9 cellular contexts compared by ENCODE assay signal in the genomic region with DNA sequence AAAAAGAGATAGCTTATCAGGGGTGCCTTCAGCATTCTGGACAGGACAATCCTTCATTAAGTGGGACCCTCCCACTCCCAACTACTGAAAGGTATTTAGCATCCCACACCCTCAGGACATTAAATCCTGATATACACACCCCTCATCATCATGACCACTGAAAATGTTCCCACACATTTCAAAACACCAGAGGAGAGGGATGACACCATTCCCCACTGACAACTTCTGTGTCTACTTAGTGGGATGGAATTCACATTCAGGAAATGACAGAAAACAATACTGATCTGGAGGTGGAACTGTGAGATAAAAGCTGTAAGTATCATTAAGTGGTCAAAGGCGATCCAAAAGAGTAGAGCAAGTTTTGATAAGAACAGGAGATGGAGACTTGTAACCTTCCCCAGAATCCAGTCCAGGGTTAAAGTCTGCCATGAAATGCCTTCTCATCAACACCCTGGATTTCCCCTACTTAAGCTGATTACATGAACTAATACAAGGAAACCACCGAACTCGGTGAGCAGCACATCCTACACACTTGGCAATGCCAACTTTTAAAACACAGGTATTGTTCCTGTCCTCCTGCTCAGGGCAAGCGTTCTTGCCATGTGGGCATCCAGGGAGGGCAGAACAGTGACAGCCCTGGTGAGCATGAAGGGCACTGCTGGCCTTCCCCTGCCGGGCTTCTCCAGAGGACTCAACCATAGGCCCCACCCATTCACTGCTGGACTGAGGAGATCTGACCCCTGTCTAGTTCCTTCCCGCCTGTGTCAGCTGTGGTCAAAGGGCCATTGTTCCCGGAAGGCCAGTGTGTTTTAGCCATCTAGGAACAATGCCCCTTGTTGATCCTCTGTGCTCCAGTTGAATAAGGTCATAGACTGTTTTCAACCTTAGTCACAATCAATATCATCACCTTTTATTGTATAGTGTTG.
A peak's percentile ranks its signal among the peaks of the same experiment; 100 is the strongest.
DNase-seq lines count a peak whose midpoint lies in the region; ATAC-seq, FAIRE-seq and TF ChIP-seq lines count a peak whose summit lies in the region.
"Had no signal": no experiment of that assay in that cellular context is flagged by ENCODE, and none has a peak within 500 bp of the region (broad histone marks: within the 10 kb centered on the region; RNA-seq: fewer than 3 reads in every experiment).

No MANE protein-coding gene starts in this region.

- no peak overlapping the region for H3K4me3 ChIP-seq in astrocyte (ENCODE audit: insufficient read depth, low read depth, low read length)
- no peak overlapping the region for H3K4me3 ChIP-seq in neuronal stem cell (ENCODE audit: low read length in 2 of 2)

- H3K9me3 ChIP-seq in astrocyte (ENCODE audit: insufficient read depth, low read depth, low read length): no peaks in the 10 kb centered on the region
- H3K9me3 ChIP-seq in neuronal stem cell (replicated peaks in 1 of 2; ENCODE audit: control insufficient read depth in 2 of 2, insufficient read depth in 1 of 2, low read depth in 1 of 2, low read length in 2 of 2): peaks cover 0 to 2% of the 10 kb centered on the region in 2 donors

- H3K9me3 Mint-ChIP-seq in astrocyte (ENCODE audit: unreplicated experiment) (no peaks in the 10 kb centered on the region), CD14-positive monocyte (peaks cover 0 to 2% (median 0%) of the 10 kb centered on the region in 7 donors)

- H2BK12ac ChIP-seq in neuronal stem cell (ENCODE audit: low read length): no peak overlapping the region

- H3K18ac ChIP-seq in neuronal stem cell (ENCODE audit: low read length): peak overlapping the region; percentile 48

- H3K14ac ChIP-seq in neuronal stem cell (ENCODE audit: low read length): no peak overlapping the region

- no peak for TF ChIP-seq CTCF in astrocyte (IDR thresholded peaks at IDR 0.05; ENCODE audit: insufficient read depth, low read depth, low read length)
- no peak for TF ChIP-seq CTCF in CD14-positive monocyte (IDR thresholded peaks at IDR 0.05)

- FAIRE-seq in astrocyte (lab: Jason Lieb, UNC) (no peak), urothelium cell line (lab: Jason Lieb, UNC) (no peak)

- peaks cover 4% of the 10 kb centered on the region for H3K79me1 ChIP-seq in neuronal stem cell (ENCODE audit: low read depth, low read length)

- H3K4me1 ChIP-seq in astrocyte (ENCODE audit: insufficient read depth, low read length) (peaks cover 12% of the 10 kb centered on the region), neuronal stem cell (ENCODE audit: control insufficient read depth in 2 of 2, insufficient read depth in 1 of 2, low read depth in 1 of 2, low read length in 2 of 2) (peaks cover 5 to 7% of the 10 kb centered on the region in 2 donors)

- H2BK15ac ChIP-seq in neuronal stem cell (ENCODE audit: low read length): no peak overlapping the region

- H3K4ac ChIP-seq in neuronal stem cell (ENCODE audit: low read length): no peak overlapping the region

- ATAC-seq in GM18868 (IDR thresholded peaks at IDR 0.05; ENCODE audit: unreplicated experiment) (peak; percentile 41), HG02870 (IDR thresholded peaks at IDR 0.05; ENCODE audit: unreplicated experiment) (peak; percentile 42)

- intact Hi-C loops in CD14-positive monocyte (cut with micrococcal nuclease): no loop called here

- H3K27me3 Mint-ChIP-seq in astrocyte (ENCODE audit: low read depth, unreplicated experiment): no peaks in the 10 kb centered on the region
- H3K27me3 Mint-ChIP-seq in CD14-positive monocyte (ENCODE audit: low read depth in 3 of 3): peaks cover 0 to 2% (median 0%) of the 10 kb centered on the region in 3 donors

- H3K9ac ChIP-seq in astrocyte (ENCODE audit: low read length) (no peak overlapping the region), neuronal stem cell (ENCODE audit: low read depth, low read length, poor library complexity) (no peak overlapping the region)

- no peaks in the 10 kb centered on the region for H3K27me3 ChIP-seq in astrocyte (ENCODE audit: insufficient read depth, low read length)
- no peaks in the 10 kb centered on the region for H3K27me3 ChIP-seq in neuronal stem cell (ENCODE audit: control insufficient read depth in 3 of 3, insufficient read depth in 3 of 3, low read depth in 1 of 3, low read length in 3 of 3)

- H3K36me3 Mint-ChIP-seq in astrocyte (ENCODE audit: low read depth, unreplicated experiment): peaks cover 3% of the 10 kb centered on the region
- peaks cover 0 to 7% of the 10 kb centered on the region in 2 donors for H3K36me3 Mint-ChIP-seq in CD14-positive monocyte

- H3K4me3 Mint-ChIP-seq in astrocyte (ENCODE audit: unreplicated experiment): no peak overlapping the region
- H3K4me3 Mint-ChIP-seq in CD14-positive monocyte: no peak overlapping the region

- H2BK5ac ChIP-seq in neuronal stem cell (ENCODE audit: low read length): no peak overlapping the region

- H3K4me2 ChIP-seq in astrocyte (ENCODE audit: low read length) (no peak overlapping the region), neuronal stem cell (ENCODE audit: insufficient read depth, low read length, poor library complexity, severe bottlenecking) (no peak overlapping the region)

- H4K8ac ChIP-seq in neuronal stem cell (ENCODE audit: low read depth, low read length): peak overlapping the region; percentile 48

- no peaks in the 10 kb centered on the region for H3K36me3 ChIP-seq in astrocyte (ENCODE audit: insufficient read depth, low read length)
- H3K36me3 ChIP-seq in neuronal stem cell (replicated peaks in 1 of 2; ENCODE audit: control insufficient read depth in 2 of 2, insufficient read depth in 2 of 2, low read length in 2 of 2): no peaks in the 10 kb centered on the region

- no peak overlapping the region for H3K23ac ChIP-seq in neuronal stem cell (ENCODE audit: low read depth, low read length, poor library complexity)

- peak; percentile 34 for DNase-seq in astrocyte (ENCODE audit: low read depth)
- DNase-seq in neuronal stem cell (ENCODE audit: low spot score): no peak
- DNase-seq in urothelium cell line (ENCODE audit: low spot score): no peak
- no peak for DNase-seq in CD14-positive monocyte (ENCODE audit: low spot score)
- DNase-seq in iPS-NIHi7 (ENCODE audit: extremely low spot score): no peak
- DNase-seq in central memory CD4-positive, alpha-beta T cell: no peak
- DNase-seq: NCI-H1048 had no signal

- peak overlapping the region; percentile 56 for H2AK5ac ChIP-seq in neuronal stem cell (ENCODE audit: low read depth, low read length)

- H3K27ac ChIP-seq in astrocyte (ENCODE audit: low read depth, low read length) (no peak overlapping the region), neuronal stem cell (replicated peaks; ENCODE audit: low read length) (no peak overlapping the region)

- no peak overlapping the region for H2AFZ ChIP-seq in astrocyte (ENCODE audit: low read depth, low read length)
- H2AFZ ChIP-seq in neuronal stem cell (ENCODE audit: low read length): no peak overlapping the region

- peaks cover 3% of the 10 kb centered on the region for H3K79me2 ChIP-seq in astrocyte (ENCODE audit: insufficient read depth, low read length)

- H2BK120ac ChIP-seq in neuronal stem cell (ENCODE audit: low read depth, low read length): no peak overlapping the region

- no peak overlapping the region for H4K91ac ChIP-seq in neuronal stem cell (ENCODE audit: low read depth, low read length, poor library complexity)

- H4K20me1 ChIP-seq in astrocyte (ENCODE audit: insufficient read depth, low read length): no peaks in the 10 kb centered on the region

- WGBS in neuronal stem cell (ENCODE audit: extremely low coverage in 2 of 2, insufficient read length in 2 of 2, insufficient replicate concordance in 1 of 2), 2 donors: no CpG with 5 or more reads among the region's 7 CpGs

- peaks cover 4% of the 10 kb centered on the region for H3K4me1 Mint-ChIP-seq in astrocyte (ENCODE audit: low read depth, unreplicated experiment)
- peaks cover 24% of the 10 kb centered on the region for H3K4me1 Mint-ChIP-seq in CD14-positive monocyte

- H3K27ac Mint-ChIP-seq in astrocyte (ENCODE audit: unreplicated experiment): no peak overlapping the region
- no peak overlapping the region for H3K27ac Mint-ChIP-seq in CD14-positive monocyte
